9 cellular contexts compared by ENCODE assay signal in the genomic region with DNA sequence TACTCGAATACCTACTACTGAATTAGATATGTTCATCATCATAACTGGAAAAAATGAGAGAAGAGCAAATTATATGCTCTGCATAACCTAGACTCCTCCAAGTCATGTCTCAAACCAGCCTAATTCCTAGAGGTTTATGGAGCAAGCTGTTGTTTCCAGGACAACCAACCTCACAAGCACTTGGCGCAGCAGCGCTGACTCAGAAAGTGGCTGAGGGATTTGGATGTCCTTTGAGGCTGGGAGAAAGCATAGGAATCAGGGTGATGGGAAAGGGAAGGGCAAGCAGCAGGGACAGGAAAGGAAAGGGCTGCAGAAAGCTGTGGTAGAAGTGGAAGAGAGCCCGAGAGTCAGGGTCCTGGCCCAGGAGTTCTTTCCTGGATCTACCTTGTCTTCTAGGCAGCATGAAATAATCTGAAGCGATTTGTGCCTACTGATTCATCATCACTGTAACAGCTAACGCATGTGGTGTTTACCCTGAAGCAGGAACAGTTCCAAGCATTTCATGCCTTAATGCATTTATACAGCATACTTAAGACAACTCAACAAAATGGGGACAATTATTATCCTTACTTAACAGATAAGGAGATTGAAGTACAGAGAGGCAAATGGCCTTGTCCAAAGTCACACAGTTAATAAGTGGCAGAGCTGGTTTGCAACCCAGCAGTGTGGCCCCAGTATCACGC. TPM values are rescaled to one million over a fixed set of nuclear protein-coding genes. Genes with fewer than 3 reads are reported as not detected.
DNase-seq lines count a peak whose midpoint lies in the region; ATAC-seq and TF ChIP-seq lines count a peak whose summit lies in the region.
"Had no signal": no experiment of that assay in that cellular context is flagged by ENCODE, and none has a peak within 500 bp of the region (broad histone marks: within the 10 kb centered on the region; RNA-seq: fewer than 3 reads in every experiment).

No MANE protein-coding gene starts in this region.

- peak overlapping the region; percentile 64 for H2AFZ ChIP-seq in osteoblast (ENCODE audit: low read length)

- no peak overlapping the region for H3K27ac Mint-ChIP-seq in activated T-helper 17 cell treated with anti-CD3 and anti-CD28 coated beads, Interleukin-2, amount 50 U/mL, for 72 hours

- peak overlapping the region; percentile 78 for H3K4me2 ChIP-seq in osteoblast (ENCODE audit: insufficient read depth, low read length)

- CTCF ChIA-PET in HEK293T (lab: Yijun Ruan, JAX) = no interaction called here

- no peaks in the 10 kb centered on the region for H3K36me3 ChIP-seq in osteoblast (ENCODE audit: insufficient read depth, low read length)

- peaks cover 16% of the 10 kb centered on the region for H3K4me1 ChIP-seq in osteoblast (ENCODE audit: insufficient read depth, low read length)

- no peaks in the 10 kb centered on the region for H3K36me3 Mint-ChIP-seq in activated T-helper 17 cell treated with anti-CD3 and anti-CD28 coated beads, Interleukin-2, amount 50 U/mL, for 72 hours (ENCODE audit: low read depth)

- no peaks in the 10 kb centered on the region for H3K9me3 ChIP-seq in osteoblast (ENCODE audit: low read depth, low read length)

- no peaks in the 10 kb centered on the region for H3K27me3 Mint-ChIP-seq in activated T-helper 17 cell treated with anti-CD3 and anti-CD28 coated beads, Interleukin-2, amount 50 U/mL, for 72 hours

- H3K79me2 ChIP-seq in osteoblast (ENCODE audit: insufficient read depth, low read length) = no peaks in the 10 kb centered on the region

- no peaks in the 10 kb centered on the region for H4K20me1 ChIP-seq in osteoblast (ENCODE audit: insufficient read depth, low read length)

- no peaks in the 10 kb centered on the region for H3K27me3 ChIP-seq in osteoblast (ENCODE audit: insufficient read depth, low read length)

- in situ Hi-C loops in G401 (cut with HindIII; ENCODE audit: low sequenced_read_pairs) = no loop called here

- POLR2A ChIA-PET in HEK293T (lab: Yijun Ruan, JAX) = no interaction called here

- ATAC-seq in GM18870 (IDR thresholded peaks at IDR 0.05; ENCODE audit: unreplicated experiment) = no peak
- ATAC-seq in activated T-helper 17 cell treated with anti-CD3 and anti-CD28 coated beads, Interleukin-2, amount 50 U/mL, for 72 hours (replicated peaks) = no peak
- ATAC-seq: Panc1 had no signal

- TF ChIP-seq CTCF in epithelial cell of proximal tubule (conservative IDR thresholded peaks at IDR 0.05; ENCODE audit: low read depth, low read length) (no peak), osteoblast (IDR thresholded peaks at IDR 0.05; ENCODE audit: extremely low read depth, low read depth, low read length) (no peak)

- no peak overlapping the region for H3K4me3 ChIP-seq in epithelial cell of proximal tubule (ENCODE audit: low read depth, low read length)
- peak overlapping the region; percentile 41 for H3K4me3 ChIP-seq in osteoblast (ENCODE audit: insufficient read depth, low read length)

- peak overlapping the region; percentile 87 for H3K27ac ChIP-seq in osteoblast (ENCODE audit: low read depth, low read length)

- H3K9me3 Mint-ChIP-seq in activated T-helper 17 cell treated with anti-CD3 and anti-CD28 coated beads, Interleukin-2, amount 50 U/mL, for 72 hours = peaks cover 3% of the 10 kb centered on the region

- DNase-seq in G401 (ENCODE audit: low spot score) (peak; percentile 37), NCI-H2227 (lab: John Stamatoyannopoulos, UW; ENCODE audit: unreplicated experiment) (peak; percentile 71), epithelial cell of proximal tubule (ENCODE audit: low read depth) (peak; percentile 18), osteoblast (ENCODE audit: insufficient read length, low spot score, missing footprints) (peak; percentile 94), HEK293T (ENCODE audit: extremely low spot score) (no peak), NCI-H1105 (lab: John Stamatoyannopoulos, UW) (no peak)

- no peak overlapping the region for H3K4me3 Mint-ChIP-seq in activated T-helper 17 cell treated with anti-CD3 and anti-CD28 coated beads, Interleukin-2, amount 50 U/mL, for 72 hours

- H3K4me1 Mint-ChIP-seq in activated T-helper 17 cell treated with anti-CD3 and anti-CD28 coated beads, Interleukin-2, amount 50 U/mL, for 72 hours = no peaks in the 10 kb centered on the region

TF ChIP-seq in HEK293T, 16 proteins besides CTCF, POLR2A, EP300 and RAD21:
- TF ChIP-seq FOXK2 (IDR thresholded peaks at IDR 0.05) (no peak), HDGF (IDR thresholded peaks at IDR 0.05; ENCODE audit: borderline replicate concordance) (no peak), SUZ12 (IDR thresholded peaks at IDR 0.05) (no peak)

RNA-seq across cellular contexts. Expression of a gene that starts 3.7 kb away (rescaled TPM):
- total RNA-seq in G401 (2014; rRNA removed; shearing (Covaris generic)) = not detected in 2 replicates
- total RNA-seq in epithelial cell of proximal tubule = not detected in 2 replicates
- 0.36 TPM in 1 of 2 replicates, not detected in the other for total RNA-seq in osteoblast
- 1 to 10 TPM; 1.0 to 2.7 TPM for total RNA-seq in activated T-helper 17 cell treated with anti-CD3 and anti-CD28 coated beads, Interleukin-2, amount 50 U/mL, for 72 hours

RNA-seq across cellular contexts. Expression of a gene that starts 49.0 kb away (rescaled TPM):
- total RNA-seq in G401 (2014; rRNA removed; shearing (Covaris generic)) = 8.4 and 19.8 TPM in 2 replicates
- total RNA-seq in epithelial cell of proximal tubule (17.5 and 29.8 TPM in 2 replicates), osteoblast (43.4 and 46.3 TPM in 2 replicates)
- not detected for total RNA-seq in activated T-helper 17 cell treated with anti-CD3 and anti-CD28 coated beads, Interleukin-2, amount 50 U/mL, for 72 hours

Comparison
In these comparisons a context has a peak if more than half of its experiments do, and no peak if none do; other contexts are left out.
1. DNase-seq: peak in G401 (single experiment), NCI-H2227 (single experiment), epithelial cell of proximal tubule (single experiment) and osteoblast (single experiment); none in HEK293T (single experiment) and NCI-H1105 (single experiment).